Comparison of ENCODE assay signal across 1 cellular context in the genomic region with DNA sequence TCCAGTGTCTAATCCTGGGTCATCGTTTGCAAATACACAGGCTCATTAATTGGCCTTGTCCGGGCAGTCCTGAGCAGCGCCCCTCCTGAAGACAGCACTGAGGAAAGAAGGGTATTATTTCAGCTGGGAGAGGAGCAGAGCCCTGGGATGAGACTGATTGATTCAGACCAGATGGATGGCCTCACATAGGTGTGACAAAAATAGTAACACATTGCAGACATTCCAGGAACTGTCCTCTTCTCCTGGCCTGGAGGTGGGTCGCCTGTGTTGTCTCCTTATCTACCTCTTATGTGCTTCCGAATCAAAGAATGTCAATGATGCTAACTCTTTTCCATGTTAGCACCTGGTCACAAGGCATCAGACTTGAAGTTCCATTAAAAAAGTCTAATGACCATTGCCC.
TF ChIP-seq lines count a peak whose summit lies in the region.

No MANE protein-coding gene starts in this region.

TF ChIP-seq in WTC11, 78 proteins besides CTCF, POLR2A, EP300 and RAD21 (continued from another document):
- TF ChIP-seq, protein P1, sequence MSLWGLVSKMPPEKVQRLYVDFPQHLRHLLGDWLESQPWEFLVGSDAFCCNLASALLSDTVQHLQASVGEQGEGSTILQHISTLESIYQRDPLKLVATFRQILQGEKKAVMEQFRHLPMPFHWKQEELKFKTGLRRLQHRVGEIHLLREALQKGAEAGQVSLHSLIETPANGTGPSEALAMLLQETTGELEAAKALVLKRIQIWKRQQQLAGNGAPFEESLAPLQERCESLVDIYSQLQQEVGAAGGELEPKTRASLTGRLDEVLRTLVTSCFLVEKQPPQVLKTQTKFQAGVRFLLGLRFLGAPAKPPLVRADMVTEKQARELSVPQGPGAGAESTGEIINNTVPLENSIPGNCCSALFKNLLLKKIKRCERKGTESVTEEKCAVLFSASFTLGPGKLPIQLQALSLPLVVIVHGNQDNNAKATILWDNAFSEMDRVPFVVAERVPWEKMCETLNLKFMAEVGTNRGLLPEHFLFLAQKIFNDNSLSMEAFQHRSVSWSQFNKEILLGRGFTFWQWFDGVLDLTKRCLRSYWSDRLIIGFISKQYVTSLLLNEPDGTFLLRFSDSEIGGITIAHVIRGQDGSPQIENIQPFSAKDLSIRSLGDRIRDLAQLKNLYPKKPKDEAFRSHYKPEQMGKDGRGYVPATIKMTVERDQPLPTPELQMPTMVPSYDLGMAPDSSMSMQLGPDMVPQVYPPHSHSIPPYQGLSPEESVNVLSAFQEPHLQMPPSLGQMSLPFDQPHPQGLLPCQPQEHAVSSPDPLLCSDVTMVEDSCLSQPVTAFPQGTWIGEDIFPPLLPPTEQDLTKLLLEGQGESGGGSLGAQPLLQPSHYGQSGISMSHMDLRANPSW (CRISPR knock-in tag; conservative IDR thresholded peaks at IDR 0.05; ENCODE audit: low read depth) = no peak
- TF ChIP-seq, protein P2, sequence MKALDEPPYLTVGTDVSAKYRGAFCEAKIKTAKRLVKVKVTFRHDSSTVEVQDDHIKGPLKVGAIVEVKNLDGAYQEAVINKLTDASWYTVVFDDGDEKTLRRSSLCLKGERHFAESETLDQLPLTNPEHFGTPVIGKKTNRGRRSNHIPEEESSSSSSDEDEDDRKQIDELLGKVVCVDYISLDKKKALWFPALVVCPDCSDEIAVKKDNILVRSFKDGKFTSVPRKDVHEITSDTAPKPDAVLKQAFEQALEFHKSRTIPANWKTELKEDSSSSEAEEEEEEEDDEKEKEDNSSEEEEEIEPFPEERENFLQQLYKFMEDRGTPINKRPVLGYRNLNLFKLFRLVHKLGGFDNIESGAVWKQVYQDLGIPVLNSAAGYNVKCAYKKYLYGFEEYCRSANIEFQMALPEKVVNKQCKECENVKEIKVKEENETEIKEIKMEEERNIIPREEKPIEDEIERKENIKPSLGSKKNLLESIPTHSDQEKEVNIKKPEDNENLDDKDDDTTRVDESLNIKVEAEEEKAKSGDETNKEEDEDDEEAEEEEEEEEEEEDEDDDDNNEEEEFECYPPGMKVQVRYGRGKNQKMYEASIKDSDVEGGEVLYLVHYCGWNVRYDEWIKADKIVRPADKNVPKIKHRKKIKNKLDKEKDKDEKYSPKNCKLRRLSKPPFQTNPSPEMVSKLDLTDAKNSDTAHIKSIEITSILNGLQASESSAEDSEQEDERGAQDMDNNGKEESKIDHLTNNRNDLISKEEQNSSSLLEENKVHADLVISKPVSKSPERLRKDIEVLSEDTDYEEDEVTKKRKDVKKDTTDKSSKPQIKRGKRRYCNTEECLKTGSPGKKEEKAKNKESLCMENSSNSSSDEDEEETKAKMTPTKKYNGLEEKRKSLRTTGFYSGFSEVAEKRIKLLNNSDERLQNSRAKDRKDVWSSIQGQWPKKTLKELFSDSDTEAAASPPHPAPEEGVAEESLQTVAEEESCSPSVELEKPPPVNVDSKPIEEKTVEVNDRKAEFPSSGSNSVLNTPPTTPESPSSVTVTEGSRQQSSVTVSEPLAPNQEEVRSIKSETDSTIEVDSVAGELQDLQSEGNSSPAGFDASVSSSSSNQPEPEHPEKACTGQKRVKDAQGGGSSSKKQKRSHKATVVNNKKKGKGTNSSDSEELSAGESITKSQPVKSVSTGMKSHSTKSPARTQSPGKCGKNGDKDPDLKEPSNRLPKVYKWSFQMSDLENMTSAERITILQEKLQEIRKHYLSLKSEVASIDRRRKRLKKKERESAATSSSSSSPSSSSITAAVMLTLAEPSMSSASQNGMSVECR (CRISPR knock-in tag; IDR thresholded peaks at IDR 0.05; ENCODE audit: borderline replicate concordance) = no peak
- TF ChIP-seq ZNF219 (CRISPR knock-in tag; IDR thresholded peaks at IDR 0.05; ENCODE audit: borderline replicate concordance) (no peak), EMX1 (CRISPR knock-in tag; IDR thresholded peaks at IDR 0.05) (no peak), ZNF671 (CRISPR knock-in tag; IDR thresholded peaks at IDR 0.05) (no peak), ESRRA (CRISPR knock-in tag; IDR thresholded peaks at IDR 0.05; ENCODE audit: borderline replicate concordance) (no peak), SOX15 (CRISPR knock-in tag; IDR thresholded peaks at IDR 0.05) (no peak), ZNF121 (CRISPR knock-in tag; IDR thresholded peaks at IDR 0.05) (no peak), HMGA2 (CRISPR knock-in tag; IDR thresholded peaks at IDR 0.05) (no peak)
- TF ChIP-seq, protein P3, sequence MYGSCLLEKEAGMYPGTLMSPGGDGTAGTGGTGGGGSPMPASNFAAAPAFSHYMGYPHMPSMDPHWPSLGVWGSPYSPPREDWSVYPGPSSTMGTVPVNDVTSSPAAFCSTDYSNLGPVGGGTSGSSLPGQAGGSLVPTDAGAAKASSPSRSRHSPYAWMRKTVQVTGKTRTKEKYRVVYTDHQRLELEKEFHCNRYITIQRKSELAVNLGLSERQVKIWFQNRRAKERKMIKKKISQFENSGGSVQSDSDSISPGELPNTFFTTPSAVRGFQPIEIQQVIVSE (CRISPR knock-in tag; IDR thresholded peaks at IDR 0.05; ENCODE audit: borderline replicate concordance) = no peak
- TF ChIP-seq, protein P4, sequence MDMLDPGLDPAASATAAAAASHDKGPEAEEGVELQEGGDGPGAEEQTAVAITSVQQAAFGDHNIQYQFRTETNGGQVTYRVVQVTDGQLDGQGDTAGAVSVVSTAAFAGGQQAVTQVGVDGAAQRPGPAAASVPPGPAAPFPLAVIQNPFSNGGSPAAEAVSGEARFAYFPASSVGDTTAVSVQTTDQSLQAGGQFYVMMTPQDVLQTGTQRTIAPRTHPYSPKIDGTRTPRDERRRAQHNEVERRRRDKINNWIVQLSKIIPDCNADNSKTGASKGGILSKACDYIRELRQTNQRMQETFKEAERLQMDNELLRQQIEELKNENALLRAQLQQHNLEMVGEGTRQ (CRISPR knock-in tag; IDR thresholded peaks at IDR 0.05) = no peak
- TF ChIP-seq, protein P5, sequence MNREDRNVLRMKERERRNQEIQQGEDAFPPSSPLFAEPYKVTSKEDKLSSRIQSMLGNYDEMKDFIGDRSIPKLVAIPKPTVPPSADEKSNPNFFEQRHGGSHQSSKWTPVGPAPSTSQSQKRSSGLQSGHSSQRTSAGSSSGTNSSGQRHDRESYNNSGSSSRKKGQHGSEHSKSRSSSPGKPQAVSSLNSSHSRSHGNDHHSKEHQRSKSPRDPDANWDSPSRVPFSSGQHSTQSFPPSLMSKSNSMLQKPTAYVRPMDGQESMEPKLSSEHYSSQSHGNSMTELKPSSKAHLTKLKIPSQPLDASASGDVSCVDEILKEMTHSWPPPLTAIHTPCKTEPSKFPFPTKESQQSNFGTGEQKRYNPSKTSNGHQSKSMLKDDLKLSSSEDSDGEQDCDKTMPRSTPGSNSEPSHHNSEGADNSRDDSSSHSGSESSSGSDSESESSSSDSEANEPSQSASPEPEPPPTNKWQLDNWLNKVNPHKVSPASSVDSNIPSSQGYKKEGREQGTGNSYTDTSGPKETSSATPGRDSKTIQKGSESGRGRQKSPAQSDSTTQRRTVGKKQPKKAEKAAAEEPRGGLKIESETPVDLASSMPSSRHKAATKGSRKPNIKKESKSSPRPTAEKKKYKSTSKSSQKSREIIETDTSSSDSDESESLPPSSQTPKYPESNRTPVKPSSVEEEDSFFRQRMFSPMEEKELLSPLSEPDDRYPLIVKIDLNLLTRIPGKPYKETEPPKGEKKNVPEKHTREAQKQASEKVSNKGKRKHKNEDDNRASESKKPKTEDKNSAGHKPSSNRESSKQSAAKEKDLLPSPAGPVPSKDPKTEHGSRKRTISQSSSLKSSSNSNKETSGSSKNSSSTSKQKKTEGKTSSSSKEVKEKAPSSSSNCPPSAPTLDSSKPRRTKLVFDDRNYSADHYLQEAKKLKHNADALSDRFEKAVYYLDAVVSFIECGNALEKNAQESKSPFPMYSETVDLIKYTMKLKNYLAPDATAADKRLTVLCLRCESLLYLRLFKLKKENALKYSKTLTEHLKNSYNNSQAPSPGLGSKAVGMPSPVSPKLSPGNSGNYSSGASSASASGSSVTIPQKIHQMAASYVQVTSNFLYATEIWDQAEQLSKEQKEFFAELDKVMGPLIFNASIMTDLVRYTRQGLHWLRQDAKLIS (CRISPR knock-in tag; IDR thresholded peaks at IDR 0.05; ENCODE audit: borderline replicate concordance) = no peak
